Comparison of ENCODE assay signal across 8 cellular contexts in the genomic region with DNA sequence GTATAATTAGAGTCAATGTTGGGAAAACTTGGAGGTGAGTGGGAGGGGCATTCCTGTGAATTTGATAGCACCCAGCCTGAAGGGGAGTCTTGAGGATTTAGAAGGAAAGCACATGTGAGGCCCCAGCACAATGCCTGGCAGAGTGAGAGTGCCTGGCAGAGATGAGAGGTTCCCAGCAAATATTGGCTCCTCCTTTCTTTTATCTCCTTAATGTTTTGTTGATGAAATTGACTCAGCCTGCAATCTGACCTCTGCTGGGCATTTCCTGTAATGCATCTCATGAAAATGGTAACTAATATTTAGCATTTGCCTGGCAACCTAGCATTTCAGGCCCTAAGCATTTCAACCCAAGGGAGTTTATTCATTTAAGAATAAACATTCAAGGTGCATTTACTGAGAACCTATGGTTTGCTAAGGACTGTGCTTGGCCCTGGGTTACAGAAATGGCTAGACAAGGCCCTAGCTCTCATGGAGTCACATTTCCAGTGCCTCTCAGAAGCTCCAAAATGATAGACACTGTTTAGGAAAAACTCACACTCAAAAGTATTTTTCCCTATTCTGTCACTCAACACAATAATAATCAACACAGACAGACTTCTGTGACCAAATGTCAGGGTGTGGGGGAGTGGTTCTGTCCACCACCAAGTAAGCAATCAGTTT. TPM values are rescaled to one million over a fixed set of nuclear protein-coding genes. Genes with fewer than 3 reads are reported as not detected.
DNase-seq lines count a peak whose midpoint lies in the region; TF ChIP-seq lines count a peak whose summit lies in the region.

No MANE protein-coding gene starts in this region.

- DNase-seq in SIG-M5 treated with dmso at 0.1 percent for 504 hours (lab: John Stamatoyannopoulos, UW; ENCODE audit: unreplicated experiment) (peak; percentile 64), SIG-M5 (lab: John Stamatoyannopoulos, UW) (no peak), M059J (ENCODE audit: low read depth) (peak; percentile 63), T follicular helper cell (ENCODE audit: low read depth) (peak; percentile 22), cardiac fibroblast (ENCODE audit: low read depth in 2 of 2) (peak; percentile 82 to 88), kidney glomerular epithelial cell (lab: John Stamatoyannopoulos, UW) (peak; percentile 71), NCI-H128 (lab: John Stamatoyannopoulos, UW; ENCODE audit: unreplicated experiment) (no peak)
- peak; percentile 13 to 30 for DNase-seq in stimulated activated CD4-positive, alpha-beta T cell treated with anti-CD3 and anti-CD28 coated beads, Interleukin-4, amount 100 ng/mL, for 4 hours

- H3K4me3 ChIP-seq in cardiac fibroblast (replicated peaks in 1 of 2; ENCODE audit: low read depth in 2 of 2, low read length in 2 of 2) = no peak overlapping the region

- peak; percentile 76 for TF ChIP-seq CTCF in cardiac fibroblast (IDR thresholded peaks at IDR 0.05; ENCODE audit: low read depth, low read length)

RNA-seq across cellular contexts. Expression of gene PDHB, which starts 19.0 kb away (rescaled TPM):
- total RNA-seq in M059J (2014; rRNA removed; shearing (Covaris generic)) = 172 and 254 TPM in 2 replicates

Comparison
In these comparisons a context has a peak if more than half of its experiments do, and no peak if none do; other contexts are left out.
1. DNase-seq: peak in SIG-M5 treated with dmso at 0.1 percent for 504 hours (single experiment), M059J (single experiment), T follicular helper cell (single experiment), cardiac fibroblast (2 of 2), kidney glomerular epithelial cell (single experiment) and stimulated activated CD4-positive, alpha-beta T cell treated with anti-CD3 and anti-CD28 coated beads, Interleukin-4, amount 100 ng/mL, for 4 hours (2 of 2); none in SIG-M5 (single experiment) and NCI-H128 (single experiment).